In the genomic region with DNA sequence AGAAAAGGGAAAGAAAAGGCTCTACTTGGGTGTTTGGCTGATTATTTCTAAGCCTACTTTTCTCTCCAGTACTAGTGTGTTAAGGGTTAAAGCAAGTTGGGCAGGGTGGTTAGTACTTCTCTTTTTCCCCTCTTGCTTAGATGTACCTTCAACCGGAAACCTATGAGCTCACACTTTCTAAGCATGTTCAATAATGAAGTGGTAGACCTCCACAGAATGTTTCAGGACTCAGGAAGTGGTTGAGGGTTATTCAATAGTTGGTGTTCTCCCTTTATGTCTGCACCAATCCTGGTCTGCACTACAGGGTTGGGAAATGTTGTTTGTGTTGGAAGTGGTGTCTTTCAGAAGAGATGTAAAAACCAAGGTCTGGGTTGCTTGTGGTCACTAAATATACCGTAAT, we compare ENCODE assay signal across 8 cellular contexts.
DNase-seq lines count a peak whose midpoint lies in the region; ATAC-seq lines count a peak whose summit lies in the region.

No MANE protein-coding gene starts in this region.

- peak overlapping the region in 6 of 8 donors; percentile 0 to 70 (median 60) for H3K27ac Mint-ChIP-seq in CD8-positive, alpha-beta memory T cell
- peak overlapping the region; percentile 19 for H3K27ac Mint-ChIP-seq in activated naive CD8-positive, alpha-beta T cell treated with anti-CD3 and anti-CD28 coated beads, Interleukin-2, amount 10 ng/mL, durations not matched to agents 7 days and 5 days

- H3K4me3 Mint-ChIP-seq in CD8-positive, alpha-beta memory T cell = peak overlapping the region in 6 of 7 donors; percentile 0 to 65 (median 34)
- peak overlapping the region; percentile 52 for H3K4me3 Mint-ChIP-seq in activated naive CD8-positive, alpha-beta T cell treated with anti-CD3 and anti-CD28 coated beads, Interleukin-2, amount 10 ng/mL, durations not matched to agents 7 days and 5 days

- ATAC-seq in GM19397 (IDR thresholded peaks at IDR 0.05; ENCODE audit: unreplicated experiment) = peak; percentile 97
- peak; percentile 100 for ATAC-seq in HG03432 (IDR thresholded peaks at IDR 0.05; ENCODE audit: unreplicated experiment)
- ATAC-seq in activated naive CD8-positive, alpha-beta T cell treated with anti-CD3 and anti-CD28 coated beads, Interleukin-2, amount 10 ng/mL, durations not matched to agents 7 days and 5 days (ENCODE audit: low read depth) = peak; percentile 98

- no peaks in the 10 kb centered on the region for H3K9me3 ChIP-seq in CD8-positive, alpha-beta memory T cell (ENCODE audit: low read length)

- POLR2A ChIA-PET in CD8-positive, alpha-beta memory T cell (lab: Charles Lee) = interaction anchor here (1.0 kb wide), 1 partner anchor 128 kb away, joined by 4 read pairs; no protein-coding TSS in a partner anchor
- POLR2A ChIA-PET in activated naive CD8-positive, alpha-beta T cell treated with anti-CD3 and anti-CD28 coated beads, Interleukin-2, amount 10 ng/mL, durations not matched to agents 7 days and 5 days (lab: Charles Lee) = interaction anchor here (0.5 to 0.6 kb wide), 2 partner anchors 50 to 1093 kb away, joined by 3 read pairs; a partner anchor contains a TSS

- CTCF ChIA-PET in CD8-positive, alpha-beta memory T cell (lab: Charles Lee) = no interaction called here

- H3K4me1 Mint-ChIP-seq in CD8-positive, alpha-beta memory T cell = peaks cover 28 to 37% (median 32%) of the 10 kb centered on the region in 3 donors
- H3K4me1 Mint-ChIP-seq in activated naive CD8-positive, alpha-beta T cell treated with anti-CD3 and anti-CD28 coated beads, Interleukin-2, amount 10 ng/mL, durations not matched to agents 7 days and 5 days = peaks cover 23% of the 10 kb centered on the region

- peaks cover 0 to 2% (median 0%) of the 10 kb centered on the region in 3 donors for H3K36me3 Mint-ChIP-seq in CD8-positive, alpha-beta memory T cell
- H3K36me3 Mint-ChIP-seq in activated naive CD8-positive, alpha-beta T cell treated with anti-CD3 and anti-CD28 coated beads, Interleukin-2, amount 10 ng/mL, durations not matched to agents 7 days and 5 days = peaks cover 6% of the 10 kb centered on the region

- no peak overlapping the region for H3K4me3 ChIP-seq in CD8-positive, alpha-beta memory T cell (ENCODE audit: low read length)
- no peak overlapping the region for H3K4me3 ChIP-seq in H7 (ENCODE audit: insufficient read depth, low read depth, low read length)

- peaks cover 0 to 2% of the 10 kb centered on the region in 2 donors for H3K27me3 Mint-ChIP-seq in CD8-positive, alpha-beta memory T cell
- H3K27me3 Mint-ChIP-seq in activated naive CD8-positive, alpha-beta T cell treated with anti-CD3 and anti-CD28 coated beads, Interleukin-2, amount 10 ng/mL, durations not matched to agents 7 days and 5 days = peaks cover 27% of the 10 kb centered on the region

- H3K4me1 ChIP-seq in CD8-positive, alpha-beta memory T cell (ENCODE audit: insufficient read depth, low read length) = peaks cover 14% of the 10 kb centered on the region

- DNase-seq in CD8-positive, alpha-beta memory T cell = peak in 4 of 5 donors; percentile 4 to 84 (median 66)
- no peak for DNase-seq in activated naive CD8-positive, alpha-beta T cell treated with anti-CD3 and anti-CD28 coated beads, Interleukin-2, amount 10 ng/mL, durations not matched to agents 7 days and 5 days
- peak in 1 of 49 donors; percentile 10 for DNase-seq in substantia nigra (lab: John Stamatoyannopoulos, UW)
- no peak for DNase-seq in H7
- no peak for DNase-seq in epidermal melanocyte (ENCODE audit: insufficient read length, low spot score)
- no peak for DNase-seq in mucosa of gallbladder (ENCODE audit: low spot score)

- H3K27me3 ChIP-seq in CD8-positive, alpha-beta memory T cell (ENCODE audit: insufficient read depth, low read length, poor library complexity, severe bottlenecking) = no peaks in the 10 kb centered on the region
- no peaks in the 10 kb centered on the region for H3K27me3 ChIP-seq in H7 (ENCODE audit: control insufficient read depth, insufficient read depth, low read length)

- H3K9me3 Mint-ChIP-seq in CD8-positive, alpha-beta memory T cell = no peaks in the 10 kb centered on the region
- H3K9me3 Mint-ChIP-seq in activated naive CD8-positive, alpha-beta T cell treated with anti-CD3 and anti-CD28 coated beads, Interleukin-2, amount 10 ng/mL, durations not matched to agents 7 days and 5 days = peaks cover 4% of the 10 kb centered on the region

- H3K36me3 ChIP-seq in CD8-positive, alpha-beta memory T cell (ENCODE audit: insufficient read depth, low read length) = no peaks in the 10 kb centered on the region
- H3K36me3 ChIP-seq in H7 (replicated peaks; ENCODE audit: control insufficient read depth, insufficient read depth, low read length) = no peaks in the 10 kb centered on the region

- H3K27ac ChIP-seq in CD8-positive, alpha-beta memory T cell (ENCODE audit: low read depth, low read length) = no peak overlapping the region
- H3K27ac ChIP-seq in substantia nigra (ENCODE audit: low read depth, low read length, poor library complexity, severe bottlenecking) = peak overlapping the region; percentile 11

Comparison
In these comparisons a context has a peak if more than half of its experiments do, and no peak if none do; other contexts are left out.
1. DNase-seq: peak in CD8-positive, alpha-beta memory T cell (4 of 5); none in activated naive CD8-positive, alpha-beta T cell treated with anti-CD3 and anti-CD28 coated beads, Interleukin-2, amount 10 ng/mL, durations not matched to agents 7 days and 5 days (single experiment), H7 (single experiment), epidermal melanocyte (single experiment) and mucosa of gallbladder (single experiment).
2. Peak in every context shown above with its lines, with median percentiles within 50 percentile points of each other: ATAC-seq.